29 cellular contexts compared by ENCODE assay signal in the genomic region with DNA sequence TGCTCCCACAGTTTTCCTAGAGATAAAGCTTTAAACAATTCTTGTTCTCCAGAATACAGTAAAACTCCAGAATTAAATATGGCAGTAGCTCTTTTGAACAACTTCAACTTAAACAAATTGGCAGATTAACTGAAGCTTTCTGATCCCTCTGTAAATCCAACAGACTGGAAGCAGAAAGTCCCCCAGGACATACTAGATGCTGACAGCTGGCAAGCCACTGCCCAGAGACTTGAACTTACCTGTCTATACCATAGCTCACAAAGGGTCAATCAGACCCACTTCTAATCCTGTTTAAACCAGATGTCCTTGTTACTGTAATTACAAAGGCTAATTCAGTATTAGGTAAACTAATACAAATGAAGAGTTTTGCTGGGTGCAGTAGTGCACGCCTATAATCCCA.
"Had no signal": no experiment of that assay in that cellular context is flagged by ENCODE, and none has a peak within 500 bp of the region (broad histone marks: within the 10 kb centered on the region; RNA-seq: fewer than 3 reads in every experiment).

No MANE protein-coding gene starts in this region.

- H3K4me1 Mint-ChIP-seq: activated CD4-positive, alpha-beta memory T cell treated with anti-CD3 and anti-CD28 coated beads, Interleukin-2, amount 10 ng/mL, durations not matched to agents 7 days and 5 days; activated CD4-positive, alpha-beta T cell treated with anti-CD3 and anti-CD28 coated beads, Interleukin-2, amount 10 ng/mL, durations not matched to agents 7 days and 5 days; activated naive CD4-positive, alpha-beta T cell treated with anti-CD3 and anti-CD28 coated beads, Interleukin-2, amount 50 U/mL, for 24 hours; activated naive CD8-positive, alpha-beta T cell treated with anti-CD3 and anti-CD28 coated beads for 36 hours; activated naive CD8-positive, alpha-beta T cell treated with anti-CD3 and anti-CD28 coated beads, Interleukin-2, amount 50 U/mL, for 24 hours; WTC11 had no signal

- H3K36me3 Mint-ChIP-seq: activated naive CD4-positive, alpha-beta T cell treated with anti-CD3 and anti-CD28 coated beads, Interleukin-2, amount 50 U/mL, for 24 hours; activated naive CD8-positive, alpha-beta T cell treated with anti-CD3 and anti-CD28 coated beads for 36 hours had no signal

- H3K4me3 Mint-ChIP-seq: activated CD4-positive, alpha-beta memory T cell treated with anti-CD3 and anti-CD28 coated beads, Interleukin-2, amount 10 ng/mL, durations not matched to agents 7 days and 5 days; activated CD4-positive, alpha-beta T cell treated with anti-CD3 and anti-CD28 coated beads, Interleukin-2, amount 10 ng/mL, durations not matched to agents 7 days and 5 days; activated naive CD4-positive, alpha-beta T cell treated with anti-CD3 and anti-CD28 coated beads for 36 hours; activated naive CD4-positive, alpha-beta T cell treated with anti-CD3 and anti-CD28 coated beads, Interleukin-2, amount 50 U/mL, for 24 hours; activated naive CD8-positive, alpha-beta T cell treated with anti-CD3 and anti-CD28 coated beads for 36 hours; activated naive CD8-positive, alpha-beta T cell treated with anti-CD3 and anti-CD28 coated beads, Interleukin-2, amount 50 U/mL, for 24 hours; activated T-helper 1 cell treated with anti-CD3 and anti-CD28 coated beads, Interleukin-12 subunit alpha, Interleukin-12 subunit beta, Interleukin-2, Interleukin-4 antibody, amounts not matched to agents 30 ng/mL and 10 ng/mL and 1 ng/mL, durations not matched to agents 14 hours and 24 hours and 36 hours; effector memory CD8-positive, alpha-beta T cell; WTC11 had no signal

- DNase-seq: activated CD4-positive, alpha-beta memory T cell treated with anti-CD3 and anti-CD28 coated beads, Interleukin-2, amount 10 ng/mL, durations not matched to agents 7 days and 5 days; activated CD4-positive, alpha-beta T cell treated with anti-CD3 and anti-CD28 coated beads for 1 hour; activated CD4-positive, alpha-beta T cell treated with anti-CD3 and anti-CD28 coated beads for 4 hours; activated CD4-positive, alpha-beta T cell treated with anti-CD3 and anti-CD28 coated beads, Interleukin-2, amount 10 ng/mL, durations not matched to agents 7 days and 5 days; activated CD4-positive, alpha-beta T cell treated with anti-CD3 and anti-CD28 coated beads, Interleukin-2, amount 50 U/mL, for 4 hours; activated effector memory CD4-positive, alpha-beta T cell treated with anti-CD3 and anti-CD28 coated beads, Interleukin-2, amount 50 U/mL, for 16 hours; activated naive CD4-positive, alpha-beta T cell treated with anti-CD3 and anti-CD28 coated beads for 36 hours; activated naive CD8-positive, alpha-beta T cell treated with anti-CD3 and anti-CD28 coated beads for 36 hours; activated naive CD8-positive, alpha-beta T cell treated with anti-CD3 and anti-CD28 coated beads, Interleukin-2, amount 50 U/mL, for 24 hours; activated T-cell treated with anti-CD3 and anti-CD28 coated beads, Interleukin-2, amount 50 U/mL, for 1 hour; activated T-cell treated with anti-CD3 and anti-CD28 coated beads, Interleukin-2, amount 50 U/mL, for 48 hours; adrenal gland; amygdala; aorta; body of pancreas; caudate nucleus; cortex of kidney; dermis blood vessel endothelial cell; effector CD4-positive, alpha-beta T cell; effector memory CD8-positive, alpha-beta T cell; esophagus squamous epithelium; foreskin melanocyte; heart right ventricle; T-helper 2 cell had no signal

- H3K27me3 Mint-ChIP-seq: activated CD4-positive, alpha-beta memory T cell treated with anti-CD3 and anti-CD28 coated beads, Interleukin-2, amount 10 ng/mL, durations not matched to agents 7 days and 5 days; activated CD4-positive, alpha-beta T cell treated with anti-CD3 and anti-CD28 coated beads, Interleukin-2, amount 10 ng/mL, durations not matched to agents 7 days and 5 days; activated naive CD4-positive, alpha-beta T cell treated with anti-CD3 and anti-CD28 coated beads, Interleukin-2, amount 50 U/mL, for 24 hours; activated naive CD8-positive, alpha-beta T cell treated with anti-CD3 and anti-CD28 coated beads for 36 hours; activated naive CD8-positive, alpha-beta T cell treated with anti-CD3 and anti-CD28 coated beads, Interleukin-2, amount 50 U/mL, for 24 hours; effector memory CD8-positive, alpha-beta T cell had no signal

- H3K27ac Mint-ChIP-seq: activated CD4-positive, alpha-beta memory T cell treated with anti-CD3 and anti-CD28 coated beads, Interleukin-2, amount 10 ng/mL, durations not matched to agents 7 days and 5 days; activated CD4-positive, alpha-beta T cell treated with anti-CD3 and anti-CD28 coated beads, Interleukin-2, amount 10 ng/mL, durations not matched to agents 7 days and 5 days; activated naive CD4-positive, alpha-beta T cell treated with anti-CD3 and anti-CD28 coated beads for 36 hours; activated naive CD4-positive, alpha-beta T cell treated with anti-CD3 and anti-CD28 coated beads, Interleukin-2, amount 50 U/mL, for 24 hours; activated naive CD8-positive, alpha-beta T cell treated with anti-CD3 and anti-CD28 coated beads for 36 hours; activated naive CD8-positive, alpha-beta T cell treated with anti-CD3 and anti-CD28 coated beads, Interleukin-2, amount 50 U/mL, for 24 hours; activated T-helper 1 cell treated with anti-CD3 and anti-CD28 coated beads, Interleukin-12 subunit alpha, Interleukin-12 subunit beta, Interleukin-2, Interleukin-4 antibody, amounts not matched to agents 30 ng/mL and 10 ng/mL and 1 ng/mL, durations not matched to agents 14 hours and 24 hours and 36 hours; activated T-helper 2 cell treated with anti-CD3 and anti-CD28 coated beads, Interferon-gamma antibody, Interleukin-2, Interleukin-4, amounts not matched to agents 10 μg/mL and 5 μg/mL and 100 μg/mL, durations not matched to agents 14 hours and 24 hours and 36 hours; effector memory CD8-positive, alpha-beta T cell; WTC11 had no signal

- ATAC-seq: activated naive CD8-positive, alpha-beta T cell treated with anti-CD3 and anti-CD28 coated beads, Interleukin-2, amount 50 U/mL, for 24 hours; body of pancreas; effector memory CD8-positive, alpha-beta T cell; gastroesophageal sphincter; heart right ventricle; WTC11 had no signal

- H3K9me3 Mint-ChIP-seq: activated CD4-positive, alpha-beta memory T cell treated with anti-CD3 and anti-CD28 coated beads, Interleukin-2, amount 10 ng/mL, durations not matched to agents 7 days and 5 days; activated CD4-positive, alpha-beta T cell treated with anti-CD3 and anti-CD28 coated beads, Interleukin-2, amount 10 ng/mL, durations not matched to agents 7 days and 5 days; activated naive CD4-positive, alpha-beta T cell treated with anti-CD3 and anti-CD28 coated beads for 36 hours; activated naive CD4-positive, alpha-beta T cell treated with anti-CD3 and anti-CD28 coated beads, Interleukin-2, amount 50 U/mL, for 24 hours; activated naive CD8-positive, alpha-beta T cell treated with anti-CD3 and anti-CD28 coated beads for 36 hours; activated naive CD8-positive, alpha-beta T cell treated with anti-CD3 and anti-CD28 coated beads, Interleukin-2, amount 50 U/mL, for 24 hours; activated T-helper 1 cell treated with anti-CD3 and anti-CD28 coated beads, Interleukin-12 subunit alpha, Interleukin-12 subunit beta, Interleukin-2, Interleukin-4 antibody, amounts not matched to agents 30 ng/mL and 10 ng/mL and 1 ng/mL, durations not matched to agents 14 hours and 24 hours and 36 hours; activated T-helper 2 cell treated with anti-CD3 and anti-CD28 coated beads, Interferon-gamma antibody, Interleukin-2, Interleukin-4, amounts not matched to agents 10 μg/mL and 5 μg/mL and 100 μg/mL, durations not matched to agents 14 hours and 24 hours and 36 hours; effector memory CD8-positive, alpha-beta T cell had no signal
